In the genomic region with DNA sequence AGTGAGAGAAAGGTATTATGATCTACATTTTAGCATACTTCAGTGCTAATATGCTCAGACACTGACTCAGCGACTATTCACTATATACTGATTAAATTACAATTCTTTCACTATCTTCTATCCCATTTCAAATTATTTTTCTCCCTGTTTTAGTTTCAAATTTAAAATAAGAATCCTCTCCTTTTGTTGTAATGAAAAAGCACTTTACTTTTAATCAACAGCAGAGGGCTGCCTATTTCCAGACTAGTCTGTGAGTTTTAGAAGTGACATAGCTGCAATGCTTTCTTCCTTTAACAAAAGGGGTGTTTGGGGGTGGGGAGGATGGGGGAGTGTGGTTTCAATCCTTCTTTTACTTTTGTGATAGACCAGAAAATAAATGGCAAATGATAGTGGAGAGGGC, we compare ENCODE assay signal across 18 cellular contexts. TPM values are rescaled to one million over a fixed set of nuclear protein-coding genes. Genes with fewer than 3 reads are reported as not detected.
DNase-seq lines count a peak whose midpoint lies in the region; ATAC-seq, FAIRE-seq and TF ChIP-seq lines count a peak whose summit lies in the region.
"Had no signal": no experiment of that assay in that cellular context is flagged by ENCODE, and none has a peak within 500 bp of the region (broad histone marks: within the 10 kb centered on the region; RNA-seq: fewer than 3 reads in every experiment).

No MANE protein-coding gene starts in this region.

- no peak for DNase-seq in activated T-cell treated with anti-CD3 and anti-CD28 coated beads, Interleukin-2, amount 50 U/mL, for 72 hours
- DNase-seq in activated T-cell treated with anti-CD3 and anti-CD28 coated beads for 4 hours (no peak), RWPE2 (ENCODE audit: low spot score) (no peak), endothelial cell of umbilical vein (ENCODE audit: low read depth, low spot score) (no peak), type B pancreatic cell (ENCODE audit: extremely low spot score, unreplicated experiment) (no peak), ACHN (no peak), esophagus squamous epithelium (lab: John Stamatoyannopoulos, UW) (no peak)
- DNase-seq: activated CD4-positive, alpha-beta T cell treated with anti-CD3 and anti-CD28 coated beads for 36 hours; EL; heart left ventricle; natural killer cell; SIG-M5; stimulated activated naive CD4-positive, alpha-beta T cell; T1000; trophoblast cell had no signal

- no peaks in the 10 kb centered on the region for H3K9me3 ChIP-seq in RWPE2 (ENCODE audit: severe bottlenecking)
- no peaks in the 10 kb centered on the region for H3K9me3 ChIP-seq in endothelial cell of umbilical vein (replicated peaks; ENCODE audit: control insufficient read depth, insufficient read depth, low read length)
- no peaks in the 10 kb centered on the region for H3K9me3 ChIP-seq in esophagus squamous epithelium
- H3K9me3 ChIP-seq: heart left ventricle had no signal

- H2AFZ ChIP-seq in endothelial cell of umbilical vein (ENCODE audit: low read depth, low read length), result no peak overlapping the region

- peaks cover 4% of the 10 kb centered on the region for H3K27me3 Mint-ChIP-seq in activated T-cell treated with anti-CD3 and anti-CD28 coated beads, Interleukin-2, amount 50 U/mL, for 72 hours (ENCODE audit: low read depth)
- no peaks in the 10 kb centered on the region for H3K27me3 Mint-ChIP-seq in type B pancreatic cell
- H3K27me3 Mint-ChIP-seq: activated CD4-positive, alpha-beta T cell treated with anti-CD3 and anti-CD28 coated beads for 36 hours; activated naive CD8-positive, alpha-beta T cell had no signal

- no peak for ATAC-seq in activated T-cell treated with anti-CD3 and anti-CD28 coated beads, Interleukin-2, amount 50 U/mL, for 72 hours (replicated peaks in 1 of 2)
- ATAC-seq in RWPE2 (ENCODE audit: low read depth) (no peak), GM21717 (IDR thresholded peaks at IDR 0.05; ENCODE audit: unreplicated experiment) (no peak)
- ATAC-seq: activated CD4-positive, alpha-beta T cell treated with anti-CD3 and anti-CD28 coated beads for 36 hours; heart left ventricle; natural killer cell had no signal

- peak overlapping the region; percentile 25 for H3K27ac Mint-ChIP-seq in activated T-cell treated with anti-CD3 and anti-CD28 coated beads, Interleukin-2, amount 50 U/mL, for 72 hours
- no peak overlapping the region for H3K27ac Mint-ChIP-seq in type B pancreatic cell
- H3K27ac Mint-ChIP-seq: activated CD4-positive, alpha-beta T cell treated with anti-CD3 and anti-CD28 coated beads for 36 hours; activated naive CD8-positive, alpha-beta T cell; natural killer cell had no signal

- peaks cover 21% of the 10 kb centered on the region for H3K4me1 ChIP-seq in RWPE2 (ENCODE audit: insufficient read depth, poor library complexity, severe bottlenecking)
- peaks cover 20% of the 10 kb centered on the region for H3K4me1 ChIP-seq in endothelial cell of umbilical vein (ENCODE audit: control insufficient read depth, extremely low read depth, insufficient read depth, low read length)
- H3K4me1 ChIP-seq in esophagus squamous epithelium, result peaks cover 0 to 36% (median 13%) of the 10 kb centered on the region in 3 donors

- H3K4me3 ChIP-seq in RWPE2 (ENCODE audit: severe bottlenecking) (no peak overlapping the region), endothelial cell of umbilical vein (replicated peaks in 1 of 3; ENCODE audit: insufficient read depth in 1 of 3, low read depth in 1 of 3, low read length in 3 of 3) (no peak overlapping the region), esophagus squamous epithelium (no peak overlapping the region)

- peak overlapping the region; percentile 84 for H3K27ac ChIP-seq in RWPE2 (ENCODE audit: poor library complexity, severe bottlenecking)
- no peak overlapping the region for H3K27ac ChIP-seq in endothelial cell of umbilical vein (ENCODE audit: insufficient read depth, low read depth, low read length)
- H3K27ac ChIP-seq in esophagus squamous epithelium, result no peak overlapping the region

- H3K27me3 ChIP-seq in RWPE2 (ENCODE audit: insufficient read depth, poor library complexity, severe bottlenecking) (no peaks in the 10 kb centered on the region), endothelial cell of umbilical vein (ENCODE audit: control insufficient read depth in 2 of 2, insufficient read depth in 2 of 2, low read length in 2 of 2) (no peaks in the 10 kb centered on the region), esophagus squamous epithelium (no peaks in the 10 kb centered on the region)
- H3K27me3 ChIP-seq: heart left ventricle had no signal

- peaks cover 17% of the 10 kb centered on the region for H3K4me1 Mint-ChIP-seq in activated T-cell treated with anti-CD3 and anti-CD28 coated beads, Interleukin-2, amount 50 U/mL, for 72 hours (ENCODE audit: low read depth)
- peaks cover 28% of the 10 kb centered on the region for H3K4me1 Mint-ChIP-seq in type B pancreatic cell (ENCODE audit: unreplicated experiment)

- no peak overlapping the region for H3K4me3 Mint-ChIP-seq in activated T-cell treated with anti-CD3 and anti-CD28 coated beads, Interleukin-2, amount 50 U/mL, for 72 hours
- H3K4me3 Mint-ChIP-seq in type B pancreatic cell, result peak overlapping the region; percentile 95

- CTCF ChIA-PET in endothelial cell of umbilical vein (lab: Charles Lee), result interaction anchor here (3.7 kb wide), 1 partner anchor 62 kb away, joined by 45 read pairs; no protein-coding TSS in a partner anchor

- no peaks in the 10 kb centered on the region for H3K9me1 ChIP-seq in endothelial cell of umbilical vein (replicated peaks; ENCODE audit: control insufficient read depth, extremely low read depth, insufficient read depth, low read length)

- WGBS in esophagus squamous epithelium, 2 donors, result 88 to 96% methylated on average over 1 of the region's 1 CpG

- dilution Hi-C loops in endothelial cell of umbilical vein (cut with MboI; ENCODE audit: extremely low pct_ligation_motif_present, low sequenced_read_pairs), result no loop called here

- peak overlapping the region; percentile 99 for H3K4me2 ChIP-seq in endothelial cell of umbilical vein (ENCODE audit: insufficient read depth, low read length)

- BruUV-seq in endothelial cell of umbilical vein (replicated peaks; lab: Mats Ljungman, UMichigan), result no TSS peak

- TF ChIP-seq CTCF in RWPE2 (IDR thresholded peaks at IDR 0.05; ENCODE audit: poor library complexity, severe bottlenecking) (peak; percentile 59), endothelial cell of umbilical vein (IDR thresholded peaks at IDR 0.05; ENCODE audit: extremely low read depth in 1 of 2, insufficient read depth in 1 of 2, low read depth in 1 of 2, low read length in 2 of 2) (no peak), type B pancreatic cell (conservative IDR thresholded peaks at IDR 0.05) (no peak), esophagus squamous epithelium (IDR thresholded peaks at IDR 0.05) (no peak)

- H4K20me1 ChIP-seq in endothelial cell of umbilical vein (replicated peaks; ENCODE audit: control insufficient read depth, extremely low read depth, insufficient read depth, low read length), result no peaks in the 10 kb centered on the region

- H3K36me3 ChIP-seq in RWPE2 (ENCODE audit: low read depth), result 0 out of 2 replicates have a peak, but pooled peaks cover 8% of the 10 kb centered on the region
- H3K36me3 ChIP-seq in endothelial cell of umbilical vein (ENCODE audit: control insufficient read depth in 2 of 2, extremely low read depth in 1 of 2, insufficient read depth in 2 of 2, low read length in 2 of 2), result peaks cover 0 to 3% of the 10 kb centered on the region in 2 experiments
- H3K36me3 ChIP-seq in esophagus squamous epithelium, result no peaks in the 10 kb centered on the region
- H3K36me3 ChIP-seq: heart left ventricle had no signal

- TF ChIP-seq POLR2A in endothelial cell of umbilical vein (IDR thresholded peaks at IDR 0.05; ENCODE audit: low read depth, low read length) (no peak), esophagus squamous epithelium (IDR thresholded peaks at IDR 0.05) (no peak)

- peaks cover 41% of the 10 kb centered on the region for H3K79me2 ChIP-seq in endothelial cell of umbilical vein (ENCODE audit: control insufficient read depth, insufficient read depth, low read length)

- peaks cover 0 to 1% of the 10 kb centered on the region in 2 donors for H3K9me3 Mint-ChIP-seq in activated T-cell treated with anti-CD3 and anti-CD28 coated beads, Interleukin-2, amount 50 U/mL, for 72 hours
- no peaks in the 10 kb centered on the region for H3K9me3 Mint-ChIP-seq in type B pancreatic cell
- H3K9me3 Mint-ChIP-seq: natural killer cell had no signal

- intact Hi-C loops in endothelial cell of umbilical vein (cut with micrococcal nuclease) (loop anchor here (5.0 kb wide), 3 partner anchors 74 to 344 kb away; no protein-coding TSS in a partner anchor), esophagus squamous epithelium (cut with DNase I) (no loop called here)

- H3K36me3 Mint-ChIP-seq in activated T-cell treated with anti-CD3 and anti-CD28 coated beads, Interleukin-2, amount 50 U/mL, for 72 hours (ENCODE audit: insufficient read depth in 2 of 2), result peaks cover 2 to 3% of the 10 kb centered on the region in 2 donors
- H3K36me3 Mint-ChIP-seq in type B pancreatic cell, result peaks cover 8% of the 10 kb centered on the region
- H3K36me3 Mint-ChIP-seq: natural killer cell had no signal

- no peak overlapping the region for H3K9ac ChIP-seq in endothelial cell of umbilical vein (replicated peaks; ENCODE audit: extremely low read depth, insufficient read depth, low read length)

- POLR2A ChIA-PET in endothelial cell of umbilical vein (lab: Charles Lee), result no interaction called here

- FAIRE-seq in endothelial cell of umbilical vein (lab: Jason Lieb, UNC), result no peak
- FAIRE-seq: bronchial epithelial cell had no signal

- in situ Hi-C loops in ACHN (cut with HindIII; ENCODE audit: low pct_ligation_motif_present, low pct_unique_long_range_greater_than_20kb, low sequenced_read_pairs), result no loop called here

TF ChIP-seq in endothelial cell of umbilical vein, 7 proteins besides CTCF, POLR2A, EP300 and RAD21 (continues in another document):
- TF ChIP-seq GATA2 (IDR thresholded peaks at IDR 0.05; ENCODE audit: insufficient read depth, insufficient read length, low read depth, low read length), result no peak

RNA-seq across cellular contexts. Expression of a gene that starts 2.4 kb away (rescaled TPM):
- total RNA-seq in activated T-cell treated with anti-CD3 and anti-CD28 coated beads, Interleukin-2, amount 50 U/mL, for 72 hours, result 10 to 100 TPM; 21.3 to 32.2 TPM
- total RNA-seq in endothelial cell of umbilical vein (34.2 and 39.0 TPM in 2 replicates), type B pancreatic cell (ENCODE audit: low replicate concordance) (19.6 and 21.1 TPM in 2 replicates), esophagus squamous epithelium (10 to 100 TPM in 3 of 4 donors, 1 to 10 TPM in 1; 4.5 to 15.1 (median 11.7) TPM)
- 8.9 and 9.2 TPM in 2 replicates for polyA plus RNA-seq in endothelial cell of umbilical vein
- 13.7 and 14.9 TPM in 2 replicates for polyA plus RNA-seq in endothelial cell of umbilical vein (2011; cell fraction: cytosol; rRNA removed)
- polyA plus RNA-seq in endothelial cell of umbilical vein (2011; cell fraction: nucleus; rRNA removed), result 26.5 and 28.7 TPM in 2 replicates
- polyA plus RNA-seq in endothelial cell of umbilical vein (2012), result 14.5 and 17.7 TPM in 2 replicates
- 25.2 and 26.3 TPM in 2 replicates for polyA minus RNA-seq in endothelial cell of umbilical vein
- 19.3 TPM for polyA minus RNA-seq in endothelial cell of umbilical vein (2011; cell fraction: cytosol; rRNA and poly(A)+ RNA removed)
- 48.2 and 54.0 TPM in 2 replicates for polyA minus RNA-seq in endothelial cell of umbilical vein (2011; cell fraction: nucleus; rRNA and poly(A)+ RNA removed)
